In the genomic region with DNA sequence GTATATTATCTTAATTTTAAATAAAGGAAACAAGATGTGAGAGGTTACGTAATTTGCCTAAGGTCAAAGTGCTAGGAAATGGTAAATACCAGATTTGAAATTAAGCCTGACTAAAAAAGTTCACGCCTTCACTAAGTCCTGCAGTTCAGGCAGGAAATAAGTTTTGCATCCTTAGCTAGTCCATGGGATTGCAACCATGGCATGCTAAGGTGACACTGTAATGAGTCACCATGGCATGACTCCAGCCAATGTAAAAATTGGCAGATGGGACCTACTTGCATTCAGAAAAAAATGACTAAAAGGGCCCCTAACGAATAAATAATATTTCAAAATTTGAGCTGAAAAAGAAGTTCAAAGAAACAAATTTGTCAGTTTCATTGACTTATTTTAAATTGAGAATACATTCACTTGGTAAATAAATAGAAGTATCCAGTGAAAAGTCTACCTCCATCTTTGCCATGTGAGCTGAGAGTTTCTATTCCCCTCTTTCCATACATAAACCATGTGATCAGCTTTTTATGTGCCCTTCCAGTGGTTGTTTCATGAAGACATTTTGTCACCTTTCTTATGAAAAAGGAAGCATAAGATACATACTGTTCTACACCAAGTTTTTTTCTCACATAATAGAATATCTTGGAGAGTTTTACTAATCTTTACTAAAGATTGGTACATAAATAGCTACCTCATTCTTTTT, we compare ENCODE assay signal across 14 cellular contexts.
DNase-seq lines count a peak whose midpoint lies in the region; FAIRE-seq and TF ChIP-seq lines count a peak whose summit lies in the region.
"Had no signal": no experiment of that assay in that cellular context is flagged by ENCODE, and none has a peak within 500 bp of the region (broad histone marks: within the 10 kb centered on the region; RNA-seq: fewer than 3 reads in every experiment).

No MANE protein-coding gene starts in this region.

- in situ Hi-C loops in astrocyte of the spinal cord (cut with HindIII; ENCODE audit: low sequenced_read_pairs), result no loop called here

- H3K36me3 ChIP-seq in keratinocyte (ENCODE audit: control insufficient read depth in 2 of 2, extremely low read depth in 1 of 2, insufficient read depth in 2 of 2, low read length in 2 of 2) (peaks cover 0 to 3% of the 10 kb centered on the region in 2 experiments), endodermal cell (ENCODE audit: control insufficient read depth, insufficient read depth, low read length) (no peaks in the 10 kb centered on the region)
- H3K36me3 ChIP-seq: BLaER1 treated with 17β-estradiol and CSF1 and Interleukin-3, amounts not matched to agents 10 nM and 100 nM; left lung had no signal

- H3K9ac ChIP-seq in keratinocyte (ENCODE audit: control insufficient read depth, extremely low read depth, insufficient read depth, low read length), result no peak overlapping the region
- no peak overlapping the region for H3K9ac ChIP-seq in endodermal cell (ENCODE audit: extremely low read depth, low read length, poor library complexity, severe bottlenecking)
- H3K9ac ChIP-seq: BLaER1 treated with 17β-estradiol and CSF1 and Interleukin-3, amounts not matched to agents 10 nM and 100 nM had no signal

- 93 to 100% methylated on average over 2 to 3 of the region's 3 CpGs for WGBS in endodermal cell (ENCODE audit: insufficient coverage in 1 of 2, insufficient read length in 1 of 2), 2 experiments

- no peaks in the 10 kb centered on the region for H3K9me3 Mint-ChIP-seq in activated naive CD4-positive, alpha-beta T cell treated with anti-CD3 and anti-CD28 coated beads for 36 hours
- peaks cover 4% of the 10 kb centered on the region for H3K9me3 Mint-ChIP-seq in endodermal cell
- H3K9me3 Mint-ChIP-seq in activated naive CD4-positive, alpha-beta T cell treated with anti-CD3 and anti-CD28 coated beads, Interleukin-2, amount 10 ng/mL, durations not matched to agents 7 days and 5 days, result no peaks in the 10 kb centered on the region

- H4K20me1 ChIP-seq in keratinocyte (ENCODE audit: control insufficient read depth, extremely low read depth, insufficient read depth, low read length), result no peaks in the 10 kb centered on the region
- H4K20me1 ChIP-seq: BLaER1 treated with 17β-estradiol and CSF1 and Interleukin-3, amounts not matched to agents 10 nM and 100 nM had no signal

- H3K4me3 Mint-ChIP-seq in activated naive CD4-positive, alpha-beta T cell treated with anti-CD3 and anti-CD28 coated beads for 36 hours, result no peak overlapping the region
- H3K4me3 Mint-ChIP-seq in endodermal cell, result no peak overlapping the region
- H3K4me3 Mint-ChIP-seq in activated naive CD4-positive, alpha-beta T cell treated with anti-CD3 and anti-CD28 coated beads, Interleukin-2, amount 10 ng/mL, durations not matched to agents 7 days and 5 days, result no peak overlapping the region
- H3K4me3 Mint-ChIP-seq: stimulated activated naive CD8-positive, alpha-beta T cell treated with anti-CD3 and anti-CD28 coated beads, Interleukin-15, amount 100 ng/mL, for 72 hours had no signal

- no peaks in the 10 kb centered on the region for H3K27me3 ChIP-seq in keratinocyte (ENCODE audit: control insufficient read depth, extremely low read depth, insufficient read depth, low read length)
- H3K27me3 ChIP-seq in endodermal cell (ENCODE audit: control insufficient read depth, insufficient read depth, low read length, poor library complexity, severe bottlenecking), result no peaks in the 10 kb centered on the region
- H3K27me3 ChIP-seq: BLaER1 treated with 17β-estradiol and CSF1 and Interleukin-3, amounts not matched to agents 10 nM and 100 nM; left lung had no signal

- TF ChIP-seq CTCF in astrocyte of the spinal cord (IDR thresholded peaks at IDR 0.05; ENCODE audit: low read depth, low read length) (no peak), keratinocyte (optimal IDR thresholded peaks at IDR 0.05 in 1 of 3, IDR thresholded peaks at IDR 0.05 in 1 of 3, conservative IDR thresholded peaks at IDR 0.05 in 1 of 3; ENCODE audit: extremely low read depth in 1 of 3, insufficient read depth in 2 of 3, low read length in 3 of 3) (no peak), endodermal cell (conservative IDR thresholded peaks at IDR 0.05) (no peak)

- peak; percentile 93 for FAIRE-seq in keratinocyte (lab: Jason Lieb, UNC)

- H3K79me2 ChIP-seq in keratinocyte (ENCODE audit: control insufficient read depth, insufficient read depth, low read length), result no peaks in the 10 kb centered on the region

- H3K27ac ChIP-seq in keratinocyte (ENCODE audit: control insufficient read depth, insufficient read depth, low read length), result peak overlapping the region; percentile 55
- no peak overlapping the region for H3K27ac ChIP-seq in endodermal cell (ENCODE audit: low read depth, low read length)
- H3K27ac ChIP-seq: BLaER1 treated with 17β-estradiol and CSF1 and Interleukin-3, amounts not matched to agents 10 nM and 100 nM; left lung had no signal

- H3K4me3 ChIP-seq in astrocyte of the spinal cord (ENCODE audit: low read depth, low read length), result no peak overlapping the region
- H3K4me3 ChIP-seq in keratinocyte (ENCODE audit: control insufficient read depth in 2 of 3, extremely low read depth in 1 of 3, insufficient read depth in 2 of 3, low read depth in 1 of 3, low read length in 3 of 3), result no peak overlapping the region
- H3K4me3 ChIP-seq in endodermal cell (ENCODE audit: low read length), result no peak overlapping the region
- H3K4me3 ChIP-seq: BLaER1 treated with 17β-estradiol and CSF1 and Interleukin-3, amounts not matched to agents 10 nM and 100 nM; left lung had no signal

- H3K4me1 Mint-ChIP-seq in activated naive CD4-positive, alpha-beta T cell treated with anti-CD3 and anti-CD28 coated beads for 36 hours (ENCODE audit: low read depth), result peaks cover 3% of the 10 kb centered on the region
- H3K4me1 Mint-ChIP-seq in endodermal cell, result peaks cover 22% of the 10 kb centered on the region
- H3K4me1 Mint-ChIP-seq in activated naive CD4-positive, alpha-beta T cell treated with anti-CD3 and anti-CD28 coated beads, Interleukin-2, amount 10 ng/mL, durations not matched to agents 7 days and 5 days, result no peaks in the 10 kb centered on the region
- H3K4me1 Mint-ChIP-seq: stimulated activated naive CD8-positive, alpha-beta T cell treated with anti-CD3 and anti-CD28 coated beads, Interleukin-15, amount 100 ng/mL, for 72 hours had no signal

- CTCF ChIA-PET in activated naive CD4-positive, alpha-beta T cell treated with anti-CD3 and anti-CD28 coated beads for 36 hours (lab: Charles Lee), result no interaction called here
- CTCF ChIA-PET in activated naive CD4-positive, alpha-beta T cell treated with anti-CD3 and anti-CD28 coated beads, Interleukin-2, amount 10 ng/mL, durations not matched to agents 7 days and 5 days (lab: Charles Lee), result no interaction called here

- no peaks in the 10 kb centered on the region for H3K36me3 Mint-ChIP-seq in activated naive CD4-positive, alpha-beta T cell treated with anti-CD3 and anti-CD28 coated beads for 36 hours (ENCODE audit: low read depth)
- H3K36me3 Mint-ChIP-seq in endodermal cell (ENCODE audit: low read depth), result peaks cover 3% of the 10 kb centered on the region
- H3K36me3 Mint-ChIP-seq in activated naive CD4-positive, alpha-beta T cell treated with anti-CD3 and anti-CD28 coated beads, Interleukin-2, amount 10 ng/mL, durations not matched to agents 7 days and 5 days, result no peaks in the 10 kb centered on the region

- peak; percentile 21 for DNase-seq in AG08396 (ENCODE audit: low spot score)
- DNase-seq in HT1080 (ENCODE audit: low read depth), result peak; percentile 93
- peak; percentile 85 for DNase-seq in astrocyte of the spinal cord (ENCODE audit: low read depth, low spot score)
- DNase-seq in keratinocyte (ENCODE audit: low read depth, low spot score), result peak; percentile 44
- DNase-seq in activated naive CD4-positive, alpha-beta T cell treated with anti-CD3 and anti-CD28 coated beads for 36 hours, result no peak
- DNase-seq in endodermal cell, result no peak
- no peak for DNase-seq in inferior parietal cortex (ENCODE audit: extremely low spot score)
- no peak for DNase-seq in activated naive CD4-positive, alpha-beta T cell treated with anti-CD3 and anti-CD28 coated beads, Interleukin-2, amount 10 ng/mL, durations not matched to agents 7 days and 5 days
- DNase-seq: left lung; NCI-H1105; nucleus accumbens; stimulated activated naive CD8-positive, alpha-beta T cell treated with anti-CD3 and anti-CD28 coated beads, Interleukin-15, amount 100 ng/mL, for 72 hours; T-helper 9 cell had no signal

- H3K27ac Mint-ChIP-seq in activated naive CD4-positive, alpha-beta T cell treated with anti-CD3 and anti-CD28 coated beads for 36 hours, result no peak overlapping the region
- H3K27ac Mint-ChIP-seq in endodermal cell, result no peak overlapping the region
- no peak overlapping the region for H3K27ac Mint-ChIP-seq in activated naive CD4-positive, alpha-beta T cell treated with anti-CD3 and anti-CD28 coated beads, Interleukin-2, amount 10 ng/mL, durations not matched to agents 7 days and 5 days
- H3K27ac Mint-ChIP-seq: stimulated activated naive CD8-positive, alpha-beta T cell treated with anti-CD3 and anti-CD28 coated beads, Interleukin-15, amount 100 ng/mL, for 72 hours had no signal

- H3K4me2 ChIP-seq in keratinocyte (ENCODE audit: control insufficient read depth, extremely low read depth, insufficient read depth, low read depth, low read length), result peak overlapping the region; percentile 22
- H3K4me2 ChIP-seq: BLaER1 treated with 17β-estradiol and CSF1 and Interleukin-3, amounts not matched to agents 10 nM and 100 nM had no signal

- dilution Hi-C loops in keratinocyte (cut with MboI; ENCODE audit: extremely low pct_ligation_motif_present, low sequenced_read_pairs), result no loop called here

- H3K9me1 ChIP-seq in keratinocyte (ENCODE audit: control insufficient read depth, extremely low read depth, insufficient read depth, low read length), result no peaks in the 10 kb centered on the region

- H3K4me1 ChIP-seq in keratinocyte (ENCODE audit: control insufficient read depth, extremely low read depth, insufficient read depth, low read length) (peaks cover 33% of the 10 kb centered on the region), endodermal cell (ENCODE audit: control insufficient read depth, insufficient read depth, low read length) (no peaks in the 10 kb centered on the region)

- H3K9me3 ChIP-seq in keratinocyte (ENCODE audit: control insufficient read depth, low read depth, low read length) (no peaks in the 10 kb centered on the region), endodermal cell (ENCODE audit: control insufficient read depth, low read length) (no peaks in the 10 kb centered on the region)
- H3K9me3 ChIP-seq: BLaER1 treated with 17β-estradiol and CSF1 and Interleukin-3, amounts not matched to agents 10 nM and 100 nM; left lung had no signal

- H3K27me3 Mint-ChIP-seq in activated naive CD4-positive, alpha-beta T cell treated with anti-CD3 and anti-CD28 coated beads for 36 hours (ENCODE audit: low read depth), result peaks cover 9% of the 10 kb centered on the region
- peaks cover 8% of the 10 kb centered on the region for H3K27me3 Mint-ChIP-seq in endodermal cell (ENCODE audit: insufficient read depth)
- no peaks in the 10 kb centered on the region for H3K27me3 Mint-ChIP-seq in activated naive CD4-positive, alpha-beta T cell treated with anti-CD3 and anti-CD28 coated beads, Interleukin-2, amount 10 ng/mL, durations not matched to agents 7 days and 5 days

- intact Hi-C loops in activated naive CD4-positive, alpha-beta T cell treated with anti-CD3 and anti-CD28 coated beads for 36 hours (cut with micrococcal nuclease), result no loop called here

- H2AFZ ChIP-seq in keratinocyte (ENCODE audit: control insufficient read depth, low read length), result no peak overlapping the region

Comparison
In these comparisons a context has a peak if more than half of its experiments do, and no peak if none do; other contexts are left out.
1. DNase-seq: peak in AG08396 (single experiment), HT1080 (single experiment), astrocyte of the spinal cord (single experiment) and keratinocyte (single experiment); none in activated naive CD4-positive, alpha-beta T cell treated with anti-CD3 and anti-CD28 coated beads for 36 hours (single experiment), endodermal cell (single experiment), inferior parietal cortex (single experiment) and activated naive CD4-positive, alpha-beta T cell treated with anti-CD3 and anti-CD28 coated beads, Interleukin-2, amount 10 ng/mL, durations not matched to agents 7 days and 5 days (single experiment).